In genomic region chr14:83289390-83289789, GRCh38 we compare ENCODE assay signal across 25 cellular contexts.
A peak's percentile ranks its signal among the peaks of the same experiment; 100 is the strongest.
DNase-seq lines count a peak whose midpoint lies in the region; ATAC-seq, FAIRE-seq and TF ChIP-seq lines count a peak whose summit lies in the region.
"Had no signal": no experiment of that assay in that cellular context is flagged by ENCODE, and none has a peak within 500 bp of the region (broad histone marks: within the 10 kb centered on the region; RNA-seq: fewer than 3 reads in every experiment).

No MANE protein-coding gene starts in this region.

- H3K36me3 Mint-ChIP-seq in activated CD4-positive, alpha-beta T cell treated with anti-CD3 and anti-CD28 coated beads for 36 hours (ENCODE audit: low read depth) = no peaks in the 10 kb centered on the region
- H3K36me3 Mint-ChIP-seq: CD14-positive monocyte; CD8-positive, alpha-beta T cell had no signal

- no peak overlapping the region for H3K4me3 Mint-ChIP-seq in activated CD4-positive, alpha-beta T cell treated with anti-CD3 and anti-CD28 coated beads for 36 hours
- H3K4me3 Mint-ChIP-seq: CD14-positive monocyte; CD4-positive, alpha-beta T cell; CD8-positive, alpha-beta T cell had no signal

- H3K79me2 ChIP-seq in OCI-LY7 (ENCODE audit: insufficient read depth, low read depth, low read length) = no peaks in the 10 kb centered on the region
- H3K79me2 ChIP-seq in SU-DHL-6 (ENCODE audit: insufficient read depth, low read length) = no peaks in the 10 kb centered on the region
- no peaks in the 10 kb centered on the region for H3K79me2 ChIP-seq in GM12878 (ENCODE audit: control insufficient read depth, insufficient read depth, low read length)

- no peaks in the 10 kb centered on the region for H3F3A ChIP-seq in SU-DHL-6 (ENCODE audit: insufficient read depth)

- POLR2A ChIA-PET in OCI-LY7 (lab: Charles Lee) = no interaction called here
- POLR2A ChIA-PET in GM12878 (lab: Charles Lee) = no interaction called here
- POLR2A ChIA-PET in activated CD4-positive, alpha-beta T cell treated with anti-CD3 and anti-CD28 coated beads for 36 hours (lab: Charles Lee) = no interaction called here

- peak overlapping the region; percentile 29 for H3K27ac ChIP-seq in OCI-LY7 (ENCODE audit: low read depth, low read length, poor library complexity, severe bottlenecking)
- peak overlapping the region; percentile 66 for H3K27ac ChIP-seq in SU-DHL-6 (ENCODE audit: low read depth, low read length)
- no peak overlapping the region for H3K27ac ChIP-seq in GM12878 (ENCODE audit: control insufficient read depth, insufficient read depth)
- H3K27ac ChIP-seq: BLaER1 had no signal

- no peak for TF ChIP-seq POLR2A in GM12878 (IDR thresholded peaks at IDR 0.05; ENCODE audit: low read depth, low read length)

- no peaks in the 10 kb centered on the region for H3K27me3 Mint-ChIP-seq in activated CD4-positive, alpha-beta T cell treated with anti-CD3 and anti-CD28 coated beads for 36 hours
- H3K27me3 Mint-ChIP-seq: CD4-positive, alpha-beta T cell had no signal

- SMC1A ChIA-PET in GM12878 (lab: Charles Lee; ENCODE audit: uncharacterized antibody, unreplicated experiment) = interaction anchor here (1.5 kb wide), 1 partner anchor 11 kb away, joined by 3 read pairs; no protein-coding TSS in a partner anchor

- peaks cover 7% of the 10 kb centered on the region for H3K9me3 Mint-ChIP-seq in activated CD4-positive, alpha-beta T cell treated with anti-CD3 and anti-CD28 coated beads for 36 hours (ENCODE audit: low read depth)

- peaks cover 23% of the 10 kb centered on the region for H3K4me1 ChIP-seq in OCI-LY7 (ENCODE audit: insufficient read depth, low read length, poor library complexity, severe bottlenecking)
- H3K4me1 ChIP-seq in GM12878 (ENCODE audit: control insufficient read depth, insufficient read depth, low read length) = no peaks in the 10 kb centered on the region
- H3K4me1 ChIP-seq: BE2C, BLaER1, Caco-2 had no signal

- no peaks in the 10 kb centered on the region for H3K4me1 Mint-ChIP-seq in activated CD4-positive, alpha-beta T cell treated with anti-CD3 and anti-CD28 coated beads for 36 hours

- H4K20me1 ChIP-seq in OCI-LY7 (ENCODE audit: insufficient read depth, low read length) = no peaks in the 10 kb centered on the region
- H4K20me1 ChIP-seq in SU-DHL-6 (ENCODE audit: low read depth, low read length) = no peaks in the 10 kb centered on the region
- no peaks in the 10 kb centered on the region for H4K20me1 ChIP-seq in GM12878 (ENCODE audit: control insufficient read depth, insufficient read depth)
- H4K20me1 ChIP-seq: BLaER1 had no signal

- H3K27me3 ChIP-seq in SU-DHL-6 (ENCODE audit: low read length) (no peaks in the 10 kb centered on the region), GM12878 (replicated peaks in 1 of 2; ENCODE audit: control insufficient read depth in 2 of 2, insufficient read depth in 2 of 2, low read length in 1 of 2) (no peaks in the 10 kb centered on the region), MG63 (no peaks in the 10 kb centered on the region)
- H3K27me3 ChIP-seq: BE2C, BLaER1 had no signal

- CTCF ChIA-PET in OCI-LY7 (lab: Charles Lee; ENCODE audit: unreplicated experiment) = no interaction called here
- CTCF ChIA-PET in GM12878 (lab: Yijun Ruan, JAX) = no interaction called here
- CTCF ChIA-PET in activated CD4-positive, alpha-beta T cell treated with anti-CD3 and anti-CD28 coated beads for 36 hours (lab: Charles Lee) = no interaction called here

- FAIRE-seq in GM12878 (lab: Jason Lieb, UNC) = no peak
- FAIRE-seq: A204.1, D721Med, GM12891, GM19239 had no signal

- H3K4me2 ChIP-seq in OCI-LY7 (ENCODE audit: low read length) = no peak overlapping the region
- peak overlapping the region; percentile 69 for H3K4me2 ChIP-seq in SU-DHL-6 (ENCODE audit: low read depth, low read length, poor library complexity, severe bottlenecking)
- H3K4me2 ChIP-seq in GM12878 (ENCODE audit: control insufficient read depth, insufficient read depth) = no peak overlapping the region
- H3K4me2 ChIP-seq: BLaER1 had no signal

- H3K9ac ChIP-seq in SU-DHL-6 (ENCODE audit: low read length) (peak overlapping the region; percentile 33), GM12878 (ENCODE audit: control insufficient read depth, insufficient read depth, low read length) (no peak overlapping the region)
- H3K9ac ChIP-seq: BLaER1 had no signal

- no peak overlapping the region for H3K27ac Mint-ChIP-seq in activated CD4-positive, alpha-beta T cell treated with anti-CD3 and anti-CD28 coated beads for 36 hours
- H3K27ac Mint-ChIP-seq: CD14-positive monocyte; CD4-positive, alpha-beta T cell; CD8-positive, alpha-beta T cell had no signal

- 23% methylated on average over 4 of the region's 4 CpGs for WGBS in GM12878 (ENCODE audit: insufficient coverage, insufficient replicate concordance, low lambda C conversion rate, missing lambda C conversion rate)

- H3K9me3 ChIP-seq in OCI-LY7 (ENCODE audit: low read length) (no peaks in the 10 kb centered on the region), SU-DHL-6 (ENCODE audit: insufficient read depth, low read length) (no peaks in the 10 kb centered on the region), GM12878 (replicated peaks; ENCODE audit: control insufficient read depth, insufficient read depth, low read length) (no peaks in the 10 kb centered on the region), MG63 (no peaks in the 10 kb centered on the region)
- H3K9me3 ChIP-seq: BE2C, BLaER1, Caco-2 had no signal

- ATAC-seq in GM12878 (0 out of 3 replicates have a peak, but pooled peaks have one; percentile 52), sciatic nerve (no peak), GM21723 (IDR thresholded peaks at IDR 0.05; ENCODE audit: unreplicated experiment) (no peak)
- ATAC-seq in activated CD4-positive, alpha-beta T cell treated with anti-CD3 and anti-CD28 coated beads for 36 hours = no peak
- ATAC-seq: CD8-positive, alpha-beta T cell had no signal

- H2AFZ ChIP-seq in OCI-LY7 (ENCODE audit: low read length) (peak overlapping the region; percentile 65; the same call in 1 of the 2 replicates), SU-DHL-6 (ENCODE audit: low read depth, low read length, severe bottlenecking) (peak overlapping the region; percentile 78), GM12878 (ENCODE audit: control insufficient read depth, low read depth, low read length) (no peak overlapping the region)

- no peak for TF ChIP-seq RAD21 in GM12878 (IDR thresholded peaks at IDR 0.05; ENCODE audit: insufficient read depth, low read depth, low read length)

- no peak for TF ChIP-seq EP300 in GM12878 (IDR thresholded peaks at IDR 0.05; ENCODE audit: borderline replicate concordance in 1 of 2, control insufficient read depth in 1 of 2, low read depth in 2 of 2, low read length in 2 of 2)

- no peaks in the 10 kb centered on the region for H3K36me3 ChIP-seq in OCI-LY7 (ENCODE audit: insufficient read depth, low read length)
- H3K36me3 ChIP-seq in SU-DHL-6 (ENCODE audit: low read length) = no peaks in the 10 kb centered on the region
- H3K36me3 ChIP-seq in GM12878 (ENCODE audit: control insufficient read depth in 2 of 2, insufficient read depth in 2 of 2, low read length in 1 of 2) = no peaks in the 10 kb centered on the region
- no peaks in the 10 kb centered on the region for H3K36me3 ChIP-seq in MG63
- H3K36me3 ChIP-seq: BE2C, BLaER1 had no signal

- no peaks in the 10 kb centered on the region for H3K9me2 ChIP-seq in OCI-LY7 (ENCODE audit: insufficient read depth, low read length)
- no peaks in the 10 kb centered on the region for H3K9me2 ChIP-seq in SU-DHL-6 (replicated peaks; ENCODE audit: insufficient read depth, low read length)

- no TSS peak for BruUV-seq in OCI-LY7 (replicated peaks; lab: Mats Ljungman, UMichigan)
- BruUV-seq in GM12878 (replicated peaks; lab: Mats Ljungman, UMichigan) = no TSS peak

- peak; percentile 32 for DNase-seq in CD1c-positive myeloid dendritic cell (ENCODE audit: extremely low spot score)
- DNase-seq in OCI-LY7 (ENCODE audit: low spot score) = peak; percentile 30
- DNase-seq in GM12878 (ENCODE audit: low read depth, low spot score) = no peak
- no peak for DNase-seq in sciatic nerve (ENCODE audit: low spot score)
- DNase-seq in activated CD4-positive, alpha-beta T cell treated with anti-CD3 and anti-CD28 coated beads for 36 hours = no peak
- no peak for DNase-seq in MG63
- DNase-seq: 8988T; ACHN; BE2C; C1 segment of cervical spinal cord; Caco-2; Calu3; CD4-positive, alpha-beta T cell; CD8-positive, alpha-beta T cell; DMS79; DND-41; GDM1 had no signal

- TF ChIP-seq CTCF in OCI-LY7 (conservative IDR thresholded peaks at IDR 0.05; ENCODE audit: low read length) = no peak
- no peak for TF ChIP-seq CTCF in SU-DHL-6 (IDR thresholded peaks at IDR 0.05; ENCODE audit: insufficient read depth, low read length, poor library complexity, severe bottlenecking)
- no peak for TF ChIP-seq CTCF in GM12878 (IDR thresholded peaks at IDR 0.05 in 2 of 3, conservative IDR thresholded peaks at IDR 0.05 in 1 of 3; ENCODE audit: control insufficient read depth in 2 of 3, extremely low read depth in 1 of 3, insufficient read depth in 1 of 3, low read depth in 3 of 3, low read length in 3 of 3)

- H3K4me3 ChIP-seq in OCI-LY7 (ENCODE audit: low read depth, low read length, poor library complexity, severe bottlenecking) = no peak overlapping the region
- H3K4me3 ChIP-seq in SU-DHL-6 (ENCODE audit: insufficient read depth, low read length, poor library complexity, severe bottlenecking) = peak overlapping the region; percentile 38
- H3K4me3 ChIP-seq in GM12878 = no peak overlapping the region
- no peak overlapping the region for H3K4me3 ChIP-seq in MG63
- H3K4me3 ChIP-seq: BLaER1 had no signal

- intact Hi-C loops in OCI-LY7 (cut with micrococcal nuclease; ENCODE audit: unreplicated experiment) = no loop called here
- intact Hi-C loops in GM12878 (cut with micrococcal nuclease; ENCODE audit: unreplicated experiment) = no loop called here
- intact Hi-C loops in sciatic nerve (cut with DNase I) = no loop called here
- intact Hi-C loops in activated CD4-positive, alpha-beta T cell treated with anti-CD3 and anti-CD28 coated beads for 36 hours (cut with DNase I, micrococcal nuclease) = no loop called here

- RAD21 ChIA-PET in GM12878 (lab: Charles Lee; ENCODE audit: unreplicated experiment) = no interaction called here

- in situ Hi-C loops in GM12878 (cut with MboI) = no loop called here

TF ChIP-seq in GM12878, 131 proteins besides CTCF, POLR2A, EP300 and RAD21 (continues in another document):
- peak; percentile 51; the same call in 1 of the 2 replicates for TF ChIP-seq RAD51 (IDR thresholded peaks at IDR 0.05)
- TF ChIP-seq SUPT20H (IDR thresholded peaks at IDR 0.05; ENCODE audit: borderline replicate concordance, control insufficient read depth, low read depth, low read length) = no peak
- TF ChIP-seq BRCA1 (IDR thresholded peaks at IDR 0.05; ENCODE audit: low read depth, low read length) = no peak

Comparison
In these comparisons a context has a peak if more than half of its experiments do, and no peak if none do; other contexts are left out.
1. DNase-seq: peak in CD1c-positive myeloid dendritic cell (single experiment) and OCI-LY7 (single experiment); none in GM12878 (single experiment), sciatic nerve (single experiment), activated CD4-positive, alpha-beta T cell treated with anti-CD3 and anti-CD28 coated beads for 36 hours (single experiment) and MG63 (single experiment).